25 cellular contexts compared by ENCODE assay signal in genomic region chr5:115699967-115700366, GRCh38.
"Had no signal": no experiment of that assay in that cellular context is flagged by ENCODE, and none has a peak within 500 bp of the region (broad histone marks: within the 10 kb centered on the region; RNA-seq: fewer than 3 reads in every experiment).

No MANE protein-coding gene starts in this region.

- FAIRE-seq: endometrium, islet of Langerhans, keratinocyte had no signal

- H3K27me3 ChIP-seq: colonic mucosa, esophagus squamous epithelium, gastrocnemius medialis had no signal

- DNase-seq: colonic mucosa; cortex of kidney; effector CD8-positive, alpha-beta T cell; effector memory CD8-positive, alpha-beta T cell; endodermal cell; erythroblast; esophagus squamous epithelium; foreskin fibroblast; foreskin melanocyte; gastrocnemius medialis; glutamatergic neuron; head of caudate nucleus; heart right ventricle; hippocampal formation; left cardiac atrium; left ventricle myocardium inferior; lower lobe of right lung; mesenchymal stem cell; mucosa of descending colon; naive B cell had no signal

- H3K27ac ChIP-seq: colonic mucosa, epithelial cell of prostate, esophagus squamous epithelium, gastrocnemius medialis, heart right ventricle, left ventricle myocardium inferior, lower lobe of right lung had no signal

- H3K36me3 ChIP-seq: colonic mucosa, esophagus squamous epithelium, gastrocnemius medialis, heart right ventricle, left ventricle myocardium inferior, lower lobe of right lung had no signal

- H3K9me3 ChIP-seq: colonic mucosa, esophagus squamous epithelium, gastrocnemius medialis, heart right ventricle, left ventricle myocardium inferior, lower lobe of right lung, mucosa of descending colon had no signal

- H3K4me1 ChIP-seq: colonic mucosa, esophagus squamous epithelium, gastrocnemius medialis, heart right ventricle, left ventricle myocardium inferior, lower lobe of right lung had no signal

- H3K4me3 ChIP-seq: colonic mucosa, esophagus squamous epithelium, gastrocnemius medialis, heart right ventricle, left ventricle myocardium inferior, lower lobe of right lung, mucosa of descending colon had no signal

- ATAC-seq: effector memory CD8-positive, alpha-beta T cell; esophagus mucosa; gastrocnemius medialis; heart right ventricle; left cardiac atrium; lower lobe of right lung; mucosa of descending colon had no signal
